16 cellular contexts compared by ENCODE assay signal in genomic region chr14:101254805-101255764, GRCh38.
A peak's percentile ranks its signal among the peaks of the same experiment; 100 is the strongest.
DNase-seq lines count a peak whose midpoint lies in the region; ATAC-seq lines count a peak whose summit lies in the region.
"Had no signal": no experiment of that assay in that cellular context is flagged by ENCODE, and none has a peak within 500 bp of the region (broad histone marks: within the 10 kb centered on the region; RNA-seq: fewer than 3 reads in every experiment).

No MANE protein-coding gene starts in this region.

- intact Hi-C loops in right cardiac atrium (cut with DNase I) = no loop called here

- H3K9me3 ChIP-seq in right cardiac atrium (ENCODE audit: control insufficient read depth, low read length) = no peaks in the 10 kb centered on the region
- H3K9me3 ChIP-seq: upper lobe of right lung had no signal

- no peak overlapping the region for H3K4me3 ChIP-seq in right cardiac atrium (ENCODE audit: low read length)
- H3K4me3 ChIP-seq: upper lobe of right lung had no signal

- H3K27ac ChIP-seq in right cardiac atrium (ENCODE audit: low read length) = no peak overlapping the region
- H3K27ac ChIP-seq: upper lobe of right lung had no signal

- 57% methylated on average over 17 of the region's 17 CpGs for WGBS in right cardiac atrium

- ATAC-seq in right cardiac atrium = peak; percentile 40 to 63
- ATAC-seq: esophagus mucosa, upper lobe of right lung had no signal

- H3K4me1 ChIP-seq in right cardiac atrium (ENCODE audit: control insufficient read depth, insufficient read depth, low read length) = no peaks in the 10 kb centered on the region
- H3K4me1 ChIP-seq: upper lobe of right lung had no signal

- DNase-seq in CD1c-positive myeloid dendritic cell (ENCODE audit: extremely low spot score) = peak; percentile 15
- peak; percentile 4 for DNase-seq in RKO (ENCODE audit: low spot score)
- DNase-seq in right cardiac atrium = peak in 1 of 3 donors; percentile 68
- peak; percentile 26 for DNase-seq in putamen (ENCODE audit: low spot score)
- DNase-seq in SIG-M5 treated with dmso at 0.1 percent for 504 hours (lab: John Stamatoyannopoulos, UW; ENCODE audit: unreplicated experiment) = no peak
- no peak for DNase-seq in NCI-H1092 (lab: John Stamatoyannopoulos, UW)
- no peak for DNase-seq in stimulated activated CD8-positive, alpha-beta memory T cell treated with anti-CD3 and anti-CD28 coated beads, Interleukin-4, amount 100 ng/mL, for 48 hours
- DNase-seq: COR-L47, EL, kidney, NCI-H2029 treated with DMSO at 0.1 percent for 48 hours, nephron progenitor cell, SHP77 treated with DMSO at 0.1 percent for 48 hours, T-helper 2 cell, upper lobe of right lung had no signal

- H3K27me3 ChIP-seq in right cardiac atrium (ENCODE audit: control insufficient read depth, insufficient read depth) = no peaks in the 10 kb centered on the region

Comparison
In these comparisons a context has a peak if more than half of its experiments do, and no peak if none do; other contexts are left out.
1. DNase-seq: peak in CD1c-positive myeloid dendritic cell (single experiment), RKO (single experiment) and putamen (single experiment); none in SIG-M5 treated with dmso at 0.1 percent for 504 hours (single experiment), NCI-H1092 (single experiment) and stimulated activated CD8-positive, alpha-beta memory T cell treated with anti-CD3 and anti-CD28 coated beads, Interleukin-4, amount 100 ng/mL, for 48 hours (single experiment).